In genomic region chr2:236045264-236046235, GRCh38 we compare ENCODE assay signal across 1 cellular context.
TF ChIP-seq lines count a peak whose summit lies in the region.

No MANE protein-coding gene starts in this region.

TF ChIP-seq in GM23338, 12 proteins besides CTCF, POLR2A, EP300 and RAD21:
- TF ChIP-seq, protein P1, sequence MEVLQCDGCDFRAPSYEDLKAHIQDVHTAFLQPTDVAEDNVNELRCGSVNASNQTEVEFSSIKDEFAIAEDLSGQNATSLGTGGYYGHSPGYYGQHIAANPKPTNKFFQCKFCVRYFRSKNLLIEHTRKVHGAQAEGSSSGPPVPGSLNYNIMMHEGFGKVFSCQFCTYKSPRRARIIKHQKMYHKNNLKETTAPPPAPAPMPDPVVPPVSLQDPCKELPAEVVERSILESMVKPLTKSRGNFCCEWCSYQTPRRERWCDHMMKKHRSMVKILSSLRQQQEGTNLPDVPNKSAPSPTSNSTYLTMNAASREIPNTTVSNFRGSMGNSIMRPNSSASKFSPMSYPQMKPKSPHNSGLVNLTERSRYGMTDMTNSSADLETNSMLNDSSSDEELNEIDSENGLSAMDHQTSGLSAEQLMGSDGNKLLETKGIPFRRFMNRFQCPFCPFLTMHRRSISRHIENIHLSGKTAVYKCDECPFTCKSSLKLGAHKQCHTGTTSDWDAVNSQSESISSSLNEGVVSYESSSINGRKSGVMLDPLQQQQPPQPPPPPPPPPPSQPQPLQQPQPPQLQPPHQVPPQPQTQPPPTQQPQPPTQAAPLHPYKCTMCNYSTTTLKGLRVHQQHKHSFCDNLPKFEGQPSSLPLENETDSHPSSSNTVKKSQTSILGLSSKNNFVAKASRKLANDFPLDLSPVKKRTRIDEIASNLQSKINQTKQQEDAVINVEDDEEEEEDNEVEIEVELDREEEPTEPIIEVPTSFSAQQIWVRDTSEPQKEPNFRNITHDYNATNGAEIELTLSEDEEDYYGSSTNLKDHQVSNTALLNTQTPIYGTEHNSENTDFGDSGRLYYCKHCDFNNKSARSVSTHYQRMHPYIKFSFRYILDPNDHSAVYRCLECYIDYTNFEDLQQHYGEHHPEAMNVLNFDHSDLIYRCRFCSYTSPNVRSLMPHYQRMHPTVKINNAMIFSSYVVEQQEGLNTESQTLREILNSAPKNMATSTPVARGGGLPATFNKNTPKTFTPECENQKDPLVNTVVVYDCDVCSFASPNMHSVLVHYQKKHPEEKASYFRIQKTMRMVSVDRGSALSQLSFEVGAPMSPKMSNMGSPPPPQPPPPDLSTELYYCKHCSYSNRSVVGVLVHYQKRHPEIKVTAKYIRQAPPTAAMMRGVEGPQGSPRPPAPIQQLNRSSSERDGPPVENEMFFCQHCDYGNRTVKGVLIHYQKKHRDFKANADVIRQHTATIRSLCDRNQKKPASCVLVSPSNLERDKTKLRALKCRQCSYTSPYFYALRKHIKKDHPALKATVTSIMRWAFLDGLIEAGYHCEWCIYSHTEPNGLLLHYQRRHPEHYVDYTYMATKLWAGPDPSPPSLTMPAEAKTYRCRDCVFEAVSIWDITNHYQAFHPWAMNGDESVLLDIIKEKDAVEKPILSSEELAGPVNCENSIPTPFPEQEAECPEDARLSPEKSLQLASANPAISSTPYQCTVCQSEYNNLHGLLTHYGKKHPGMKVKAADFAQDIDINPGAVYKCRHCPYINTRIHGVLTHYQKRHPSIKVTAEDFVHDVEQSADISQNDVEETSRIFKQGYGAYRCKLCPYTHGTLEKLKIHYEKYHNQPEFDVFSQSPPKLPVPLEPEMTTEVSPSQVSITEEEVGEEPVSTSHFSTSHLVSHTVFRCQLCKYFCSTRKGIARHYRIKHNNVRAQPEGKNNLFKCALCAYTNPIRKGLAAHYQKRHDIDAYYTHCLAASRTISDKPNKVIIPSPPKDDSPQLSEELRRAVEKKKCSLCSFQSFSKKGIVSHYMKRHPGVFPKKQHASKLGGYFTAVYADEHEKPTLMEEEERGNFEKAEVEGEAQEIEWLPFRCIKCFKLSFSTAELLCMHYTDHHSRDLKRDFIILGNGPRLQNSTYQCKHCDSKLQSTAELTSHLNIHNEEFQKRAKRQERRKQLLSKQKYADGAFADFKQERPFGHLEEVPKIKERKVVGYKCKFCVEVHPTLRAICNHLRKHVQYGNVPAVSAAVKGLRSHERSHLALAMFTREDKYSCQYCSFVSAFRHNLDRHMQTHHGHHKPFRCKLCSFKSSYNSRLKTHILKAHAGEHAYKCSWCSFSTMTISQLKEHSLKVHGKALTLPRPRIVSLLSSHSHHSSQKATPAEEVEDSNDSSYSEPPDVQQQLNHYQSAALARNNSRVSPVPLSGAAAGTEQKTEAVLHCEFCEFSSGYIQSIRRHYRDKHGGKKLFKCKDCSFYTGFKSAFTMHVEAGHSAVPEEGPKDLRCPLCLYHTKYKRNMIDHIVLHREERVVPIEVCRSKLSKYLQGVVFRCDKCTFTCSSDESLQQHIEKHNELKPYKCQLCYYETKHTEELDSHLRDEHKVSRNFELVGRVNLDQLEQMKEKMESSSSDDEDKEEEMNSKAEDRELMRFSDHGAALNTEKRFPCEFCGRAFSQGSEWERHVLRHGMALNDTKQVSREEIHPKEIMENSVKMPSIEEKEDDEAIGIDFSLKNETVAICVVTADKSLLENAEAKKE (CRISPR knock-in tag; IDR thresholded peaks at IDR 0.05), result no peak
- TF ChIP-seq, protein P2, sequence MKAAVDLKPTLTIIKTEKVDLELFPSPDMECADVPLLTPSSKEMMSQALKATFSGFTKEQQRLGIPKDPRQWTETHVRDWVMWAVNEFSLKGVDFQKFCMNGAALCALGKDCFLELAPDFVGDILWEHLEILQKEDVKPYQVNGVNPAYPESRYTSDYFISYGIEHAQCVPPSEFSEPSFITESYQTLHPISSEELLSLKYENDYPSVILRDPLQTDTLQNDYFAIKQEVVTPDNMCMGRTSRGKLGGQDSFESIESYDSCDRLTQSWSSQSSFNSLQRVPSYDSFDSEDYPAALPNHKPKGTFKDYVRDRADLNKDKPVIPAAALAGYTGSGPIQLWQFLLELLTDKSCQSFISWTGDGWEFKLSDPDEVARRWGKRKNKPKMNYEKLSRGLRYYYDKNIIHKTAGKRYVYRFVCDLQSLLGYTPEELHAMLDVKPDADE (IDR thresholded peaks at IDR 0.05), result no peak
- TF ChIP-seq CREB1 (CRISPR knock-in tag; IDR thresholded peaks at IDR 0.05; ENCODE audit: low read depth) (no peak), STAT1 (IDR thresholded peaks at IDR 0.05; ENCODE audit: unreplicated experiment) (no peak)
